Comparison of ENCODE assay signal across 10 cellular contexts in the genomic region with DNA sequence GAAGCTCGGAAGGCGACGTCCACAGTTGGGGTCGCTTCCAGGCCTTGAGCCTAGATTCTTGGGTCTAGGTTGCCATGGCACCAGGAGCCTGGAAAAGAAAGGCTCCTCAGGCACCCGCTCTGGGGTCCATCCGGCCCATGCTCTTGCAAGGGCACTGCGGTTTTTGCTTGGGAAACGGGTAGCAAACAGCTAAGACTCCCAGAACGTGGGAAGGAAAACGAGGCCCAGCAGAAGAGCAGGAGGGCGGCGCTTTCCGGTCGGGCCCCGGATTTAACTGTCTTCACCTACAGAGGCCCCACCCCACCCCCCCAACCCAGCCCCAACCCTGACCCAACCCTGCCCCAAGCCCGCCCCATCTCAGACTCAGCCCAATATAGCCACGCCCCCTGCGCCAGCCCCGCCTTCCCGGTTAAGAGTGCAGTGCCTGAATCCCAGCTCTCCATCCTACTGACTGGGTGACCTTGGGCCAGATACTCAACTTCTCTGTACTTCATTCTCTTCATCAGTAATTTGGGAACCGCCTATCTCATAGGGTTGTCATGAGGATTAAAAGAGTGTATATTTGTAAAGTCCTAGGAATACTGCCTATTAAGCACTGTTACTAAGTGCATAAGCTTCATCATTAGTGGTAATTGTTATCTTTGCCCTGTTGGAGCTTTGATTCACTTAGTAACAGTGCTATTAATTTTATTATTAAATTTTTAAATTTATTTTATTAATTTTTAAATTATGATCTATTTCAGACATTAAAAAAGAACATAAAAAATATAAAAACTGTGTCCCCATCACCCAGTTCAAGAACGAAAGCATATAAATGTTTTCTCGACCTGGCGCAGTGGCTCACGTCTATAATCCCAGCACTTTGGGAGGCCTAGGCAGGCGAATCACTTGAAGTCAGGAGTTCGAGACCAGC. TPM values are rescaled to one million over a fixed set of nuclear protein-coding genes. Genes with fewer than 3 reads are reported as not detected.
DNase-seq lines count a peak whose midpoint lies in the region; ATAC-seq and TF ChIP-seq lines count a peak whose summit lies in the region.
"Had no signal": no experiment of that assay in that cellular context is flagged by ENCODE, and none has a peak within 500 bp of the region (broad histone marks: within the 10 kb centered on the region; RNA-seq: fewer than 3 reads in every experiment).

No MANE protein-coding gene starts in this region.

- no peak for ATAC-seq in GM21381 (IDR thresholded peaks at IDR 0.05; ENCODE audit: unreplicated experiment)

- CTCF ChIA-PET in RWPE1 (lab: Yijun Ruan, JAX), result no interaction called here

- H3K27ac ChIP-seq in RWPE1, result no peak overlapping the region
- H3K27ac ChIP-seq: thoracic aorta had no signal

- H3K27me3 ChIP-seq in H7 (ENCODE audit: control insufficient read depth, insufficient read depth, low read length), result no peaks in the 10 kb centered on the region

- peak; percentile 93 for DNase-seq in H7
- DNase-seq in RWPE1 (ENCODE audit: low spot score), result peak; percentile 73
- peak; percentile 41 for DNase-seq in epithelial cell of esophagus (ENCODE audit: low read depth)
- DNase-seq in stimulated activated CD4-positive, alpha-beta T cell treated with anti-CD3 and anti-CD28 coated beads, Interleukin-15, amount 100 ng/mL, for 24 hours, result peak; percentile 71
- no peak for DNase-seq in foreskin fibroblast
- DNase-seq in middle frontal gyrus (ENCODE audit: extremely low spot score, low spot score), result no peak
- no peak for DNase-seq in NOMO-1 treated with DMSO at 0.1 percent for 48 hours (lab: John Stamatoyannopoulos, UW; ENCODE audit: unreplicated experiment)
- DNase-seq: central memory CD4-positive, alpha-beta T cell had no signal

- TF ChIP-seq CTCF in RWPE1 (conservative IDR thresholded peaks at IDR 0.05; ENCODE audit: low read depth) (no peak), epithelial cell of esophagus (IDR thresholded peaks at IDR 0.05; ENCODE audit: insufficient read depth, low read depth, low read length, missing control alignments) (no peak), foreskin fibroblast (IDR thresholded peaks at IDR 0.05; ENCODE audit: low read depth, low read length) (no peak)

- H3K4me3 ChIP-seq in H7 (ENCODE audit: insufficient read depth, low read depth, low read length) (no peak overlapping the region), epithelial cell of esophagus (ENCODE audit: low read length) (no peak overlapping the region), foreskin fibroblast (ENCODE audit: low read depth in 1 of 2, low read length in 2 of 2) (no peak overlapping the region)
- H3K4me3 ChIP-seq: thoracic aorta had no signal

- no peaks in the 10 kb centered on the region for H3K36me3 ChIP-seq in H7 (replicated peaks; ENCODE audit: control insufficient read depth, insufficient read depth, low read length)
- H3K36me3 ChIP-seq: thoracic aorta had no signal

- POLR2A ChIA-PET in RWPE1 (lab: Yijun Ruan, JAX; ENCODE audit: low non-redundant PET), result no interaction called here

RNA-seq across cellular contexts. Expression of a gene that starts 28.4 kb away (rescaled TPM):
- total RNA-seq in H7 (2014; rRNA removed; shearing (Covaris generic)), result 24.8 and 25.4 TPM in 2 replicates

Comparison
In these comparisons a context has a peak if more than half of its experiments do, and no peak if none do; other contexts are left out.
1. DNase-seq: peak in H7 (single experiment), RWPE1 (single experiment), epithelial cell of esophagus (single experiment) and stimulated activated CD4-positive, alpha-beta T cell treated with anti-CD3 and anti-CD28 coated beads, Interleukin-15, amount 100 ng/mL, for 24 hours (single experiment); none in foreskin fibroblast (0 of 2), middle frontal gyrus (single experiment) and NOMO-1 treated with DMSO at 0.1 percent for 48 hours (single experiment).